8 cellular contexts compared by ENCODE assay signal in the genomic region with DNA sequence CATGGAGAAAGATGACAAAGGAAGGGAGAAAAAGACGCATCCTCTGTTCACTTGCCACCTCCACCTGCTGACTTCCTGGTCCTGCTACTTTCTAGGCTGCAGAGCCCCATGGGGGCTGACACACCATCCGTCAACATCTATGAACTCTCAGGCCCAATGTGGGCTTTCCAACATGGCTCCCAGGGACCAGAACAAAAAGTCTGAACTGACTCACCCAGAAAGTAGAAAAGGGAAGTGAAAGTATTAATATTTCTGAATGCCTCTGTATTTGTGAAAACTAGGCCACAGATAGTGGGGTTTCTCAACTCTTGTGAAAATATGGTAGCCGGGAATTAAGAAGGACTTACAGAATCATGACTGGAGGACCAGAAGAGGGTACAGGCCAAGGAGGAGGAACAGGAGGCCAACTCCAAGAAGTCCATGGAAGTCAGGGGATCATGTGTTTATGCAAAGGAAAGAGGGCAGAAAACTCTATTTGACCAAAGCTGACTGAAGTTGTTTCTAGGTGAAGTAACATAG.
DNase-seq lines count a peak whose midpoint lies in the region; ATAC-seq and TF ChIP-seq lines count a peak whose summit lies in the region.

No MANE protein-coding gene starts in this region.

- no peak overlapping the region for H3K27ac ChIP-seq in left lung

- H3K36me3 ChIP-seq in left lung: no peaks in the 10 kb centered on the region

- peak; percentile 38 for TF ChIP-seq POLR2A in GM18526 (IDR thresholded peaks at IDR 0.05; ENCODE audit: extremely low read depth, insufficient read length)

- DNase-seq in left lung (no peak), NCI-H2227 treated with DMSO at 0.1 percent for 48 hours (lab: John Stamatoyannopoulos, UW) (no peak), NCI-H446 (lab: John Stamatoyannopoulos, UW) (no peak), left colon (no peak)
- no peak for DNase-seq in NK-92 treated with Interleukin-12 subunit alpha and Interleukin-12 subunit beta, amount 100 ng/mL, for 24 hours (lab: John Stamatoyannopoulos, UW)

- ATAC-seq in GM21576 (IDR thresholded peaks at IDR 0.05; ENCODE audit: unreplicated experiment) (peak; percentile 91), HG03575 (IDR thresholded peaks at IDR 0.05; ENCODE audit: extremely low read depth, insufficient number of reproducible peaks, low FRiP score, unreplicated experiment) (peak; percentile 76), left lung (peak; percentile 37), left colon (no peak)

- H3K27me3 ChIP-seq in left lung: no peaks in the 10 kb centered on the region

- H3K4me3 ChIP-seq in left lung: no peak overlapping the region

- H3K9me3 ChIP-seq in left lung: no peaks in the 10 kb centered on the region

- intact Hi-C loops in left lung (cut with DNase I) (no loop called here), left colon (cut with DNase I, micrococcal nuclease) (no loop called here)

- H3K4me1 ChIP-seq in left lung: no peaks in the 10 kb centered on the region

- TF ChIP-seq CTCF in left lung (IDR thresholded peaks at IDR 0.05): no peak
